In the genomic region with DNA sequence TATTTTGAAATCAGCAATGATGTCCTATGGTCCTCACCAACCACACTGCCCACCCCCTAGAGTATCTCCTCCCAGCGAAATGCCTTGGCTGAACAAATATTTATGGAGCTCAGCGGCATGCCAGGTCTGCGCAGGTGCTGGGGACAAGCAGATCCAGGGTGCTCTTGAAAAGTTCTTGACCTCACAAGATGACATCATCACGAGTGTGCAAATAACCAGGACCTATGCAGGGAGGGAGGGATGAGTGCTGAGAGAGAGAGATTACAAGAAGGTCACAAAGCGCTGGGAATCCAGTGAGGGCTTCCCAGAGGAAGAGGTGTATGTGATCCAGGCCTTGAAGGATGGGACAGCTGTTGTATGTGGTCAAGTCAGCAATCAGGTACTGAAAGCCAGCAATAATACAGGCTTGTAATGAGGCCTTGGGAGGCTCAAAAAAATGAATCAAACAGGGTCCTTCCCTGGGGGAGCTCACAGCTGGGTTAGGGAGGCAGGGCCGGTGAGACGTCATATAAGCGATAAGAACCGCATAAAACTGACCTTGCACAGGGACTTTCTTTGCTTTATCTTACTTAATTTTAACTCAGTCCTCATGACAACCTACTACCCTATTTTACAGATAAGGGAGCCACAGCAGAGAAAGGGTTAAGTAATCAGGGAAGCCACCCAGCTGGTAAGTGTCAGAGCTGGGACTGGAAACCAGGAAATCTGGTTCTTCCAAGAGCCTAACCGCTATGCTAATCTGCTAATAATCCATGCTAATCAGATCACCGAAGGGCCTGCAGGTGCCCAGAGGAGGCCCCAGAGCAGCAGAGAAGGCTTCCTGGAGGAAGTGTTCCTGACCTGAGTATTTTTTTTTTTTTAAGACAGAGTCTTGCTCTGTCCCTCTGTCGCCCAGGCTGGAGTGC, we compare ENCODE assay signal across 7 cellular contexts. TPM values are rescaled to one million over a fixed set of nuclear protein-coding genes. Genes with fewer than 3 reads are reported as not detected.
DNase-seq lines count a peak whose midpoint lies in the region; ATAC-seq, FAIRE-seq and TF ChIP-seq lines count a peak whose summit lies in the region.

No MANE protein-coding gene starts in this region.

- FAIRE-seq in endothelial cell of umbilical vein (lab: Jason Lieb, UNC), result peak; percentile 56
- FAIRE-seq in H54 (lab: Jason Lieb, UNC), result no peak

- POLR2A ChIA-PET in endothelial cell of umbilical vein (lab: Charles Lee), result interaction anchor here (0.9 to 1.2 kb wide), 2 partner anchors 12 to 17 kb away, joined by 3 to 4 read pairs; no protein-coding TSS in a partner anchor

- no peak for TF ChIP-seq CTCF in endothelial cell of umbilical vein (IDR thresholded peaks at IDR 0.05; ENCODE audit: extremely low read depth in 1 of 2, insufficient read depth in 1 of 2, low read depth in 1 of 2, low read length in 2 of 2)
- TF ChIP-seq CTCF in prostate gland (IDR thresholded peaks at IDR 0.05), result no peak

- H3K4me1 ChIP-seq in endothelial cell of umbilical vein (ENCODE audit: control insufficient read depth, extremely low read depth, insufficient read depth, low read length) (peaks cover 69% of the 10 kb centered on the region), prostate gland (replicated peaks) (peaks cover 71% of the 10 kb centered on the region)

- CTCF ChIA-PET in endothelial cell of umbilical vein (lab: Charles Lee), result interaction anchor here (1.1 to 5.0 kb wide), 4 partner anchors 8 to 38 kb away, joined by 4 to 20 read pairs (median 6); no protein-coding TSS in a partner anchor

- no peaks in the 10 kb centered on the region for H3K9me1 ChIP-seq in endothelial cell of umbilical vein (replicated peaks; ENCODE audit: control insufficient read depth, extremely low read depth, insufficient read depth, low read length)

- H3K9me3 ChIP-seq in endothelial cell of umbilical vein (replicated peaks; ENCODE audit: control insufficient read depth, insufficient read depth, low read length) (no peaks in the 10 kb centered on the region), prostate gland (no peaks in the 10 kb centered on the region)

- H3K27ac ChIP-seq in endothelial cell of umbilical vein (ENCODE audit: insufficient read depth, low read depth, low read length) (no peak overlapping the region), prostate gland (peak overlapping the region; percentile 68 to 92)

- DNase-seq in H7, result peak; percentile 83
- peak; percentile 31 for DNase-seq in NCI-H524 treated with DMSO at 0.1 percent for 48 hours (lab: John Stamatoyannopoulos, UW)
- peak; percentile 30 for DNase-seq in endothelial cell of umbilical vein (ENCODE audit: low read depth, low spot score)
- peak; percentile 66 for DNase-seq in prostate gland (ENCODE audit: low spot score)
- DNase-seq in H54 (ENCODE audit: insufficient read length, low spot score), result no peak
- DNase-seq in NCI-H2227 (lab: John Stamatoyannopoulos, UW; ENCODE audit: unreplicated experiment), result no peak

- BruUV-seq in endothelial cell of umbilical vein (replicated peaks; lab: Mats Ljungman, UMichigan), result no TSS peak

- H3K4me3 ChIP-seq in H7 (ENCODE audit: insufficient read depth, low read depth, low read length) (no peak overlapping the region), endothelial cell of umbilical vein (replicated peaks in 1 of 3; ENCODE audit: insufficient read depth in 1 of 3, low read depth in 1 of 3, low read length in 3 of 3) (no peak overlapping the region), prostate gland (no peak overlapping the region)

- no peaks in the 10 kb centered on the region for H4K20me1 ChIP-seq in endothelial cell of umbilical vein (replicated peaks; ENCODE audit: control insufficient read depth, extremely low read depth, insufficient read depth, low read length)

- WGBS in prostate gland, result 36% methylated on average over 12 of the region's 12 CpGs

- no peak overlapping the region for H2AFZ ChIP-seq in endothelial cell of umbilical vein (ENCODE audit: low read depth, low read length)

- H3K36me3 ChIP-seq in H7 (replicated peaks; ENCODE audit: control insufficient read depth, insufficient read depth, low read length) (no peaks in the 10 kb centered on the region), endothelial cell of umbilical vein (ENCODE audit: control insufficient read depth in 2 of 2, extremely low read depth in 1 of 2, insufficient read depth in 2 of 2, low read length in 2 of 2) (peaks cover 0 to 6% of the 10 kb centered on the region in 2 experiments), prostate gland (no peaks in the 10 kb centered on the region)

- H3K9ac ChIP-seq in endothelial cell of umbilical vein (replicated peaks; ENCODE audit: extremely low read depth, insufficient read depth, low read length), result no peak overlapping the region

- H3K27me3 ChIP-seq in H7 (ENCODE audit: control insufficient read depth, insufficient read depth, low read length) (no peaks in the 10 kb centered on the region), endothelial cell of umbilical vein (ENCODE audit: control insufficient read depth in 2 of 2, insufficient read depth in 2 of 2, low read length in 2 of 2) (no peaks in the 10 kb centered on the region), prostate gland (replicated peaks; ENCODE audit: insufficient read depth) (no peaks in the 10 kb centered on the region)

- peak overlapping the region; percentile 3 for H3K4me2 ChIP-seq in endothelial cell of umbilical vein (ENCODE audit: insufficient read depth, low read length)

- H3K79me2 ChIP-seq in endothelial cell of umbilical vein (ENCODE audit: control insufficient read depth, insufficient read depth, low read length), result peaks cover 49% of the 10 kb centered on the region

- dilution Hi-C loops in endothelial cell of umbilical vein (cut with MboI; ENCODE audit: extremely low pct_ligation_motif_present, low sequenced_read_pairs), result no loop called here

- intact Hi-C loops in endothelial cell of umbilical vein (cut with micrococcal nuclease) (no loop called here), prostate gland (cut with DNase I) (no loop called here)

- ATAC-seq in GM19463 (IDR thresholded peaks at IDR 0.05; ENCODE audit: unreplicated experiment), result no peak

- no peak for TF ChIP-seq POLR2A in endothelial cell of umbilical vein (IDR thresholded peaks at IDR 0.05; ENCODE audit: low read depth, low read length)
- peak; percentile 8 for TF ChIP-seq POLR2A in prostate gland (IDR thresholded peaks at IDR 0.05)
- TF ChIP-seq POLR2A in H54 (IDR thresholded peaks at IDR 0.05; ENCODE audit: low read depth, low read length), result no peak

TF ChIP-seq in endothelial cell of umbilical vein, 7 proteins besides CTCF, POLR2A, EP300 and RAD21:
- peak; percentile 38 for TF ChIP-seq JUN (IDR thresholded peaks at IDR 0.05; ENCODE audit: borderline replicate concordance, insufficient read depth, insufficient read length, low read depth)
- TF ChIP-seq POLR2AphosphoS5 (IDR thresholded peaks at IDR 0.05; ENCODE audit: insufficient read depth, low read depth, low read length), result no peak

RNA-seq across cellular contexts. Expression of a gene that starts 8.2 kb away (rescaled TPM):
- 110 and 116 TPM in 2 replicates for total RNA-seq in H7 (2014; rRNA removed; shearing (Covaris generic))
- total RNA-seq in endothelial cell of umbilical vein (63.9 and 83.7 TPM in 2 replicates), prostate gland (10 to 100 TPM; 31.9 to 64.7 TPM)
- 76.6 and 92.6 TPM in 2 replicates for polyA plus RNA-seq in endothelial cell of umbilical vein
- 95.5 and 102 TPM in 2 replicates for polyA plus RNA-seq in endothelial cell of umbilical vein (2011; cell fraction: cytosol; rRNA removed)
- 93.4 and 108 TPM in 2 replicates for polyA plus RNA-seq in endothelial cell of umbilical vein (2011; cell fraction: nucleus; rRNA removed)
- polyA plus RNA-seq in endothelial cell of umbilical vein (2012), result 41.0 and 44.6 TPM in 2 replicates
- 284 and 350 TPM in 2 replicates for polyA minus RNA-seq in endothelial cell of umbilical vein
- polyA minus RNA-seq in endothelial cell of umbilical vein (2011; cell fraction: cytosol; rRNA and poly(A)+ RNA removed), result 16.3 TPM
- polyA minus RNA-seq in endothelial cell of umbilical vein (2011; cell fraction: nucleus; rRNA and poly(A)+ RNA removed), result 109 and 112 TPM in 2 replicates

RNA-seq across cellular contexts. Expression of a gene that starts 56.1 kb away (rescaled TPM):
- total RNA-seq in H7 (2014; rRNA removed; shearing (Covaris generic)), result 2,195 and 2,298 TPM in 2 replicates
- 2,836 and 2,973 TPM in 2 replicates for total RNA-seq in endothelial cell of umbilical vein
- 3,219 and 3,734 TPM in 2 replicates for polyA plus RNA-seq in endothelial cell of umbilical vein
- polyA plus RNA-seq in endothelial cell of umbilical vein (2011; cell fraction: cytosol; rRNA removed), result 3,159 and 3,916 TPM in 2 replicates
- polyA plus RNA-seq in endothelial cell of umbilical vein (2011; cell fraction: nucleus; rRNA removed), result 1,354 and 1,373 TPM in 2 replicates
- polyA plus RNA-seq in endothelial cell of umbilical vein (2012), result 4,332 and 4,658 TPM in 2 replicates
- polyA minus RNA-seq in endothelial cell of umbilical vein, result 1,194 and 1,275 TPM in 2 replicates
- polyA minus RNA-seq in endothelial cell of umbilical vein (2011; cell fraction: cytosol; rRNA and poly(A)+ RNA removed), result 1,153 TPM
- 141 and 185 TPM in 2 replicates for polyA minus RNA-seq in endothelial cell of umbilical vein (2011; cell fraction: nucleus; rRNA and poly(A)+ RNA removed)
- 1,000 to 10,000 TPM in 1 of 2 donors, 100 to 1,000 TPM in 1; 890 to 1,636 TPM for total RNA-seq in prostate gland

Comparison
In these comparisons a context has a peak if more than half of its experiments do, and no peak if none do; other contexts are left out.
1. DNase-seq: peak in H7 (single experiment), NCI-H524 treated with DMSO at 0.1 percent for 48 hours (single experiment), endothelial cell of umbilical vein (single experiment) and prostate gland (single experiment); none in H54 (single experiment) and NCI-H2227 (single experiment).